Comparison of ENCODE assay signal across 28 cellular contexts in genomic region chr7:9854605-9855004, GRCh38.
"Had no signal": no experiment of that assay in that cellular context is flagged by ENCODE, and none has a peak within 500 bp of the region (broad histone marks: within the 10 kb centered on the region; RNA-seq: fewer than 3 reads in every experiment).

No MANE protein-coding gene starts in this region.

- H3K27me3 ChIP-seq: colonic mucosa, dorsolateral prefrontal cortex, esophagus muscularis mucosa, esophagus squamous epithelium, foreskin keratinocyte, gastrocnemius medialis, gastroesophageal sphincter, heart left ventricle, heart right ventricle had no signal

- H3K9me3 ChIP-seq: colonic mucosa, esophagus muscularis mucosa, esophagus squamous epithelium, gastrocnemius medialis, gastroesophageal sphincter, heart left ventricle had no signal

- H3K27me3 Mint-ChIP-seq: dendritic cell treated with granulocyte-macrophage colony-stimulating factor and Interleukin-4, amounts not matched to agents 40 ng/mL and 50 ng/mL, for 4 days; effector memory CD8-positive, alpha-beta T cell had no signal

- FAIRE-seq: colon, endometrium, endothelial cell of umbilical vein, frontal cortex had no signal

- H3K27ac ChIP-seq: colonic mucosa, coronary artery, dorsolateral prefrontal cortex, epithelial cell of prostate, esophagus muscularis mucosa, esophagus squamous epithelium, foreskin keratinocyte, gastrocnemius medialis, gastroesophageal sphincter, heart left ventricle, heart right ventricle had no signal

- H3K4me1 Mint-ChIP-seq: endodermal cell had no signal

- ATAC-seq: effector memory CD8-positive, alpha-beta T cell; esophagus mucosa; foreskin keratinocyte; gastrocnemius medialis; gastroesophageal sphincter; heart left ventricle; heart right ventricle had no signal

- H3K4me3 ChIP-seq: colonic mucosa, coronary artery, dorsolateral prefrontal cortex, esophagus muscularis mucosa, esophagus squamous epithelium, gastrocnemius medialis, gastroesophageal sphincter, heart left ventricle, heart right ventricle had no signal

- H3K4me3 Mint-ChIP-seq: dendritic cell treated with granulocyte-macrophage colony-stimulating factor and Interleukin-4, amounts not matched to agents 40 ng/mL and 50 ng/mL, for 4 days; effector memory CD8-positive, alpha-beta T cell; endodermal cell had no signal

- DNase-seq: colonic mucosa; cortex of kidney; dermis blood vessel endothelial cell; dorsolateral prefrontal cortex; effector CD4-positive, alpha-beta T cell; effector CD8-positive, alpha-beta T cell; effector memory CD4-positive, alpha-beta T cell; effector memory CD8-positive, alpha-beta T cell; endodermal cell; esophagus squamous epithelium; foreskin fibroblast; foreskin keratinocyte; foreskin melanocyte; gastrocnemius medialis; glutamatergic neuron; head of caudate nucleus; heart left ventricle; heart right ventricle had no signal

- H3K36me3 ChIP-seq: colonic mucosa, esophagus muscularis mucosa, esophagus squamous epithelium, gastrocnemius medialis, gastroesophageal sphincter, heart left ventricle, heart right ventricle had no signal

- H3K9me3 Mint-ChIP-seq: endodermal cell had no signal

- H3K4me1 ChIP-seq: colonic mucosa, esophagus muscularis mucosa, esophagus squamous epithelium, foreskin keratinocyte, gastrocnemius medialis, gastroesophageal sphincter, heart left ventricle, heart right ventricle had no signal

- H3K27ac Mint-ChIP-seq: dendritic cell treated with granulocyte-macrophage colony-stimulating factor and Interleukin-4, amounts not matched to agents 40 ng/mL and 50 ng/mL, for 4 days; effector memory CD8-positive, alpha-beta T cell; endodermal cell had no signal
